In genomic region chr7:125878235-125878928, GRCh38 we compare ENCODE assay signal across 16 cellular contexts.
DNase-seq lines count a peak whose midpoint lies in the region; ATAC-seq and TF ChIP-seq lines count a peak whose summit lies in the region.
"Had no signal": no experiment of that assay in that cellular context is flagged by ENCODE, and none has a peak within 500 bp of the region (broad histone marks: within the 10 kb centered on the region; RNA-seq: fewer than 3 reads in every experiment).

No MANE protein-coding gene starts in this region.

- H3K79me2 ChIP-seq in MM.1S (ENCODE audit: low read length) = no peaks in the 10 kb centered on the region

- peaks cover 8% of the 10 kb centered on the region; the same call in 1 of the 2 replicates for H3F3A ChIP-seq in MM.1S (ENCODE audit: insufficient read depth, low read length)

- H3K9me2 ChIP-seq in MM.1S (replicated peaks; ENCODE audit: insufficient read depth, low read length) = no peaks in the 10 kb centered on the region

- peaks cover 10% of the 10 kb centered on the region for H3K4me1 ChIP-seq in HAP-1
- H3K4me1 ChIP-seq in MM.1S (ENCODE audit: low read length) = peaks cover 12% of the 10 kb centered on the region
- no peaks in the 10 kb centered on the region for H3K4me1 ChIP-seq in colonic mucosa

- H3K4me3 ChIP-seq in HAP-1 (no peak overlapping the region), MM.1S (ENCODE audit: low read length) (no peak overlapping the region; the same call in 1 of the 2 replicates), colonic mucosa (no peak overlapping the region)
- H3K4me3 ChIP-seq: GM23338 had no signal

- no peak overlapping the region for H3K9ac ChIP-seq in MM.1S (ENCODE audit: low read length)
- H3K9ac ChIP-seq in colonic mucosa (ENCODE audit: low read depth in 2 of 2, low read length in 2 of 2) = no peak overlapping the region

- H3K27ac ChIP-seq in MM.1S (ENCODE audit: low read length) (peak overlapping the region; percentile 53; the same call in 1 of the 2 replicates), colonic mucosa (no peak overlapping the region)

- H4K20me1 ChIP-seq in MM.1S (ENCODE audit: insufficient read depth, low read length) = no peaks in the 10 kb centered on the region

- DNase-seq in HAP-1 (ENCODE audit: low spot score in 2 of 2) (peak; percentile 30 to 66), MM.1S (peak; percentile 86), GDM1 (lab: John Stamatoyannopoulos, UW) (no peak), colonic mucosa (no peak)
- DNase-seq: DMS 273 treated with DMSO at 0.1 percent for 48 hours, NCI-H1092 treated with DMSO at 0.1 percent for 48 hours, NCI-H1694, NCI-H2107, NCI-H345, NCI-H526 treated with DMSO at 0.1 percent for 48 hours, T-helper 17 cell had no signal

- no peaks in the 10 kb centered on the region for H3K27me3 ChIP-seq in HAP-1 (ENCODE audit: low read depth)
- no peaks in the 10 kb centered on the region for H3K27me3 ChIP-seq in MM.1S (replicated peaks; ENCODE audit: insufficient read depth, low read length)
- no peaks in the 10 kb centered on the region for H3K27me3 ChIP-seq in colonic mucosa

- ATAC-seq in GM18858 (IDR thresholded peaks at IDR 0.05; ENCODE audit: unreplicated experiment) = peak; percentile 49
- ATAC-seq in GM21723 (IDR thresholded peaks at IDR 0.05; ENCODE audit: unreplicated experiment) = no peak
- ATAC-seq in GM19023 (IDR thresholded peaks at IDR 0.05; ENCODE audit: unreplicated experiment) = no peak
- ATAC-seq: GM23338, Right ventricle myocardium inferior, T-helper 17 cell had no signal

- H3K9me3 ChIP-seq in HAP-1 (peaks cover 3% of the 10 kb centered on the region; the same call in 1 of the 2 replicates), MM.1S (replicated peaks; ENCODE audit: insufficient read depth, low read length) (no peaks in the 10 kb centered on the region), colonic mucosa (no peaks in the 10 kb centered on the region)

- intact Hi-C loops in colonic mucosa (cut with DNase I) = no loop called here

- H2AFZ ChIP-seq in MM.1S (ENCODE audit: low read length) = peak overlapping the region; percentile 3; the same call in 1 of the 2 replicates
- H2AFZ ChIP-seq: GM23338 had no signal

- no peak for TF ChIP-seq CTCF in MM.1S (IDR thresholded peaks at IDR 0.05; ENCODE audit: low read length)
- TF ChIP-seq CTCF in colonic mucosa (IDR thresholded peaks at IDR 0.05) = no peak

- peak overlapping the region; percentile 46 for H3K4me2 ChIP-seq in MM.1S (ENCODE audit: low read depth, low read length)
- H3K4me2 ChIP-seq: GM23338 had no signal

- H3K36me3 ChIP-seq in HAP-1 (replicated peaks) (no peaks in the 10 kb centered on the region), MM.1S (replicated peaks; ENCODE audit: insufficient read depth, low read length) (no peaks in the 10 kb centered on the region), colonic mucosa (no peaks in the 10 kb centered on the region)

- in situ Hi-C loops in HAP-1 (cut with MboI; ENCODE audit: low sequenced_read_pairs) = no loop called here

Comparison
In these comparisons a context has a peak if more than half of its experiments do, and no peak if none do; other contexts are left out.
1. DNase-seq: peak in HAP-1 (2 of 2) and MM.1S (single experiment); none in GDM1 (single experiment) and colonic mucosa (single experiment).